1 cellular context compared by ENCODE assay signal in the genomic region with DNA sequence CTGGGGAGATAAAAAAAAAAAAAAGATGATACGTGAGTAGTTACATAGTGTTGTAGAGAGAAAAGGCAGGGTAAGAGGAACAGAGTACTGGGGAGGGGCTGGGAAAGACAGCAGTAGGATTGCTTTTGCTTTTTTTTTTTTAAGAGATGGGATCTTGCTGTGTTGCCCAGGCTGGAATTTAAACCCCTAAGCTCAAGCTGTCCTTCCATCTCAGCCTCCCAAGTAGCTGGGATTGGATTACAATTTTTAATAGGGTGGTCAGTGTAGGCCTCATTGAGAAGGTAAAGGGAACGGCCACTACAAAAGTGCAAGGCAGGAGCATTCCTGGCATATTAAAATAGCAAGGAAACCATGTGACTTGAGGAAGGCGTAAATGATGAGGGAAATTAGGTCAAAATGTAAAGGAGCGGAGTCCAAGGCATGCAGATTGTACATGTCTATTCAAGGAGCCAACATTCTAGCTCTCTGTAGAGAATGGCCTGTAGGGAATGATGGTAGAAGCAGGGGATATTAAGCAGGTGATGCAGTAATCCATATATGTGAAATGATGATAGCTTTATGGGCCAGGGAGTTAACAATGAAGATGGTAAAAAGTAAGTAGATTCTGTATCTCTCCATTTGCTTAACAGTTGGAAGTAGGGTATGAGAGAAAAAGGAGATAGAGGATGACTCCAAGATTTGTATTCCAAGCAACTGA.
TF ChIP-seq lines count a peak whose summit lies in the region.

No MANE protein-coding gene starts in this region.

TF ChIP-seq in H1, 55 proteins besides CTCF, POLR2A, EP300 and RAD21:
- TF ChIP-seq KDM1A (IDR thresholded peaks at IDR 0.05; ENCODE audit: borderline replicate concordance, low read length): 0 out of 2 replicates have a peak, but pooled peaks have one; percentile 23
- TF ChIP-seq NRF1 (IDR thresholded peaks at IDR 0.05; ENCODE audit: low read depth, low read length): no peak
